ENCODE assay signal across 9 cellular contexts in the genomic region with DNA sequence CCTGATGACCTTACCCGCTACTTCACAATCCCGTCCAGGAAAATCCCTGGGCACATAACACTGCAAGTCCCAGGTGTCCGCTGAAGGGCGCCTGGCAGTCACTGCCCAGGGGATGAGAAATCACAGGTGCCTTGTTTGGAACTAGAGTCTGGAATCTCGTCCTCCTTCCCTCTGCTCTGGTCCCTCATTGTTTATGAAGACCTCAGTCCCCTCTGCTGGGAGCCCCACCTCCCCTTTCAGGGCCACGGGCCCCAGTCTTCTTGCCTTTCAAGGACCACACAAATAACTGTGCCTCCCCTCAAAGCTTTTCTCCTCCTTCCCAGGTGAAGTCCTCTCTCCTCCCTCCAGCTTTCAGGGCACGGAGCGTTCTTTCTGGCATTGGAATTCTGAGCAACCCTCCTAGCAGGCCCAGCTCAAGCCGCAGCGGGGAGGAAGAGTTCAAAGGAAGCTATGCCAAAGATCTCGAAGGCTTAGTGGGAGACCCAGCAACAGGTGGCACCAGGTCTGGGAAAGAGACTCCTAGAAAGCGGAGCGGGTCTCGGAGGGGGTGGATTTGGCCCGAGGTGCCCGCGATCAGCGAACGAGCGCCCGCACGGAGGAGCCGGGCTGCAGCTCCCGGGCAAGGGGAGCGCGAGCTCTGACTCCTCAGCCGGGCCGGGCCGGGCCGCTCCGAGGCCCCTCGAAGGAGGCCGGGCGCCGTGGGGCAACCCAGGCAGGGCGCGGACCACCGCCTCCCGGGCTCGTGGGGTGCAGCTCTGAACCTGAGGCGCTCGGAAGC. TPM values are rescaled to one million over a fixed set of nuclear protein-coding genes. Genes with fewer than 3 reads are reported as not detected.
DNase-seq lines count a peak whose midpoint lies in the region; ATAC-seq and TF ChIP-seq lines count a peak whose summit lies in the region.
"Not testable (repeated sequence)": the region's sequence is repeated elsewhere in the genome, so short reads cannot be mapped to it uniquely, and the experiment has no call there.
"Had no signal": no experiment of that assay in that cellular context is flagged by ENCODE, and none has a peak within 500 bp of the region (broad histone marks: within the 10 kb centered on the region; RNA-seq: fewer than 3 reads in every experiment).

No MANE protein-coding gene starts in this region.

- intact Hi-C loops in activated CD4-positive, alpha-beta T cell treated with anti-CD3 and anti-CD28 coated beads, Interleukin-2, amount 10 ng/mL, durations not matched to agents 24 days and 14 days (cut with micrococcal nuclease): loop anchor here (2.0 kb wide), 2 partner anchors 48 to 132 kb away; no protein-coding TSS in a partner anchor
- intact Hi-C loops in left ventricle myocardium superior (cut with micrococcal nuclease): not testable (repeated sequence)

- peak; percentile 52 for ATAC-seq in left ventricle myocardium superior

- H3K4me1 Mint-ChIP-seq in activated CD4-positive, alpha-beta T cell treated with anti-CD3 and anti-CD28 coated beads, Interleukin-2, amount 10 ng/mL, durations not matched to agents 24 days and 14 days: not testable (repeated sequence)
- H3K4me1 Mint-ChIP-seq in nephron: peaks cover 12% of the 10 kb centered on the region

- POLR2A ChIA-PET in HEK293 (lab: Yijun Ruan, JAX): interaction anchor here (0.6 to 1.8 kb wide), 16 partner anchors 8 to 1689 kb away, joined by 3 to 12 read pairs (median 6); a partner anchor contains a TSS

- peak overlapping the region; percentile 82 for H3K4me3 Mint-ChIP-seq in activated CD4-positive, alpha-beta T cell treated with anti-CD3 and anti-CD28 coated beads, Interleukin-2, amount 10 ng/mL, durations not matched to agents 24 days and 14 days
- H3K4me3 Mint-ChIP-seq in nephron: peak overlapping the region; percentile 86 to 91 (median 88)

- H3K27me3 ChIP-seq in subcutaneous abdominal adipose tissue (ENCODE audit: control insufficient read depth in 5 of 5, insufficient read depth in 4 of 5, low read length in 5 of 5): not testable (repeated sequence)

- H3K9me3 Mint-ChIP-seq in activated CD4-positive, alpha-beta T cell treated with anti-CD3 and anti-CD28 coated beads, Interleukin-2, amount 10 ng/mL, durations not matched to agents 24 days and 14 days; nephron: not testable (repeated sequence)

- CTCF ChIA-PET in HEK293 (lab: Yijun Ruan, JAX): interaction anchor here (0.6 to 4.7 kb wide), 30 partner anchors 11 to 1699 kb away, joined by 3 to 42 read pairs (median 5); a partner anchor contains a TSS

- H3K36me3 Mint-ChIP-seq in activated CD4-positive, alpha-beta T cell treated with anti-CD3 and anti-CD28 coated beads, Interleukin-2, amount 10 ng/mL, durations not matched to agents 24 days and 14 days (ENCODE audit: low read depth); nephron (ENCODE audit: low read depth): not testable (repeated sequence)

- DNase-seq in DMS53 treated with DMSO at 0.1 percent for 48 hours (lab: John Stamatoyannopoulos, UW; ENCODE audit: unreplicated experiment): peak; percentile 2
- DNase-seq in NCI-H1105 treated with DMSO at 0.1 percent for 48 hours (lab: John Stamatoyannopoulos, UW): peak; percentile 3
- peak; percentile 78 for DNase-seq in activated CD4-positive, alpha-beta T cell treated with anti-CD3 and anti-CD28 coated beads, Interleukin-2, amount 10 ng/mL, durations not matched to agents 24 days and 14 days
- peak; percentile 10 to 11 for DNase-seq in cardiac fibroblast (ENCODE audit: low read depth in 2 of 2)
- not testable (repeated sequence) for DNase-seq in left ventricle myocardium superior

- TF ChIP-seq CTCF in HEK293 (tag by site-specific recombination; IDR thresholded peaks at IDR 0.05); cardiac fibroblast (IDR thresholded peaks at IDR 0.05; ENCODE audit: low read depth, low read length); nephron (IDR thresholded peaks at IDR 0.05; ENCODE audit: unreplicated experiment in 3 of 3): not testable (repeated sequence)

- peak overlapping the region in 4 of 5 donors; percentile 83 to 91 (median 86) for H3K9ac ChIP-seq in subcutaneous abdominal adipose tissue (ENCODE audit: low read length in 5 of 5)

- H3K4me3 ChIP-seq in HEK293 (ENCODE audit: low read depth, low read length) (peak overlapping the region; percentile 81), cardiac fibroblast (replicated peaks in 1 of 2; ENCODE audit: low read depth in 2 of 2, low read length in 2 of 2) (peak overlapping the region; percentile 73 to 83), subcutaneous abdominal adipose tissue (ENCODE audit: low read depth in 1 of 5, low read length in 5 of 5) (peak overlapping the region; percentile 67 to 90 (median 78))

- not testable (repeated sequence) for H3K9me3 ChIP-seq in HEK293 (ENCODE audit: control insufficient read depth, insufficient read depth, low read depth, low read length); subcutaneous abdominal adipose tissue (ENCODE audit: control insufficient read depth in 5 of 5, low read length in 5 of 5)

- H3K4me1 ChIP-seq in HEK293 (ENCODE audit: control insufficient read depth, insufficient read depth, low read length); subcutaneous abdominal adipose tissue (ENCODE audit: control insufficient read depth in 5 of 5, insufficient read depth in 5 of 5, low read length in 5 of 5): not testable (repeated sequence)

- not testable (repeated sequence) for H3K27ac Mint-ChIP-seq in activated CD4-positive, alpha-beta T cell treated with anti-CD3 and anti-CD28 coated beads, Interleukin-2, amount 10 ng/mL, durations not matched to agents 24 days and 14 days
- H3K27ac Mint-ChIP-seq in nephron: peak overlapping the region; percentile 66 to 94 (median 76)

- H3K27ac ChIP-seq in HEK293 (ENCODE audit: extremely low read depth, low read depth, low read length): peak overlapping the region; percentile 68
- H3K27ac ChIP-seq in subcutaneous abdominal adipose tissue (ENCODE audit: low read depth, low read length): peak overlapping the region; percentile 72

- H3K36me3 ChIP-seq in HEK293 (ENCODE audit: control insufficient read depth in 2 of 2, insufficient read depth in 1 of 2, low read length in 2 of 2); subcutaneous abdominal adipose tissue (ENCODE audit: control insufficient read depth in 5 of 5, insufficient read depth in 5 of 5, low read length in 5 of 5): not testable (repeated sequence)

- H3K27me3 Mint-ChIP-seq in activated CD4-positive, alpha-beta T cell treated with anti-CD3 and anti-CD28 coated beads, Interleukin-2, amount 10 ng/mL, durations not matched to agents 24 days and 14 days: peaks cover 11% of the 10 kb centered on the region
- H3K27me3 Mint-ChIP-seq in nephron (ENCODE audit: low read depth): not testable (repeated sequence)

RNA-seq across cellular contexts. Expression of a gene that starts 19.5 kb away (rescaled TPM):
- total RNA-seq in activated CD4-positive, alpha-beta T cell treated with anti-CD3 and anti-CD28 coated beads, Interleukin-2, amount 10 ng/mL, durations not matched to agents 24 days and 14 days: 0.09 TPM in 1 of 2 replicates, not detected in the other
- 0.07 TPM for total RNA-seq in left ventricle myocardium superior
- total RNA-seq: mesenteric fat pad had no signal

RNA-seq across cellular contexts. Expression of a gene that starts 21.1 kb away (rescaled TPM):
- not detected in 2 replicates for total RNA-seq in activated CD4-positive, alpha-beta T cell treated with anti-CD3 and anti-CD28 coated beads, Interleukin-2, amount 10 ng/mL, durations not matched to agents 24 days and 14 days
- total RNA-seq in left ventricle myocardium superior: 0.27 TPM

RNA-seq across cellular contexts. Expression of a gene that starts 39.7 kb away (rescaled TPM):
- 4.0 and 4.4 TPM in 2 replicates for total RNA-seq in activated CD4-positive, alpha-beta T cell treated with anti-CD3 and anti-CD28 coated beads, Interleukin-2, amount 10 ng/mL, durations not matched to agents 24 days and 14 days
- total RNA-seq in left ventricle myocardium superior: 4.6 TPM

RNA-seq across cellular contexts. Expression of a gene that starts 49.8 kb away (rescaled TPM):
- 69.9 and 70.4 TPM in 2 replicates for total RNA-seq in activated CD4-positive, alpha-beta T cell treated with anti-CD3 and anti-CD28 coated beads, Interleukin-2, amount 10 ng/mL, durations not matched to agents 24 days and 14 days
- total RNA-seq in left ventricle myocardium superior: 245 TPM

RNA-seq across cellular contexts. Expression of a gene that starts 51.9 kb away (rescaled TPM):
- total RNA-seq in activated CD4-positive, alpha-beta T cell treated with anti-CD3 and anti-CD28 coated beads, Interleukin-2, amount 10 ng/mL, durations not matched to agents 24 days and 14 days: 39.1 and 46.0 TPM in 2 replicates
- 8.6 TPM for total RNA-seq in left ventricle myocardium superior
